Comparison of ENCODE assay signal across 16 cellular contexts in the genomic region with DNA sequence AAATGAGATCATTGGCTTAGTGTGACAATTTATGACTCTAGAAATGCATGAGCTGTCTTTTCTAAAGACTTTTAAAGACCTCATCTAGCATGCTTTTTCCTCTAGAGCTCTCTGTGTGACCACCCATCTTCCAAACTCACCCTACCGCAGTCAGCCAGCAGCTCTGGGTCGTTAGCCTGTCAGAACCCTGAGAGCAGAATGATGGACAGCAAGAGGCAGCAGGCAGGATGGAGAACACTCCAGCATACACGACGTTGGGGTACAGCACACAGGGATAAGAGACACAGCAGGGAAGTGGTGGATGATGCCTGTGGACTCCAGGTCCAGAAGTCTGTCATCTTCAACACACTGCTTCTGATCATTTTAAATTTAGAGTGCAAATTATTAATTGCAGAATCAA.
"Had no signal": no experiment of that assay in that cellular context is flagged by ENCODE, and none has a peak within 500 bp of the region (broad histone marks: within the 10 kb centered on the region; RNA-seq: fewer than 3 reads in every experiment).

No MANE protein-coding gene starts in this region.

- H3K4me3 Mint-ChIP-seq: naive B cell; stimulated activated naive B cell treated with anti-CD40 and anti-IgM and Interleukin-4, amounts not matched to agents 10 μg/mL and 1 μg/mL and 100 μg/mL, for 72 hours; stimulated activated naive CD8-positive, alpha-beta T cell treated with anti-CD3 and anti-CD28 coated beads, Interleukin-15, amount 100 ng/mL, for 72 hours had no signal

- H3K9me3 Mint-ChIP-seq: stimulated activated naive CD8-positive, alpha-beta T cell treated with anti-CD3 and anti-CD28 coated beads, Interleukin-15, amount 100 ng/mL, for 72 hours had no signal

- H3K27me3 Mint-ChIP-seq: naive B cell; stimulated activated naive B cell treated with anti-CD40 and anti-IgM and Interleukin-4, amounts not matched to agents 10 μg/mL and 1 μg/mL and 100 μg/mL, for 72 hours; stimulated activated naive CD8-positive, alpha-beta T cell treated with anti-CD3 and anti-CD28 coated beads, Interleukin-15, amount 100 ng/mL, for 72 hours had no signal

- DNase-seq: effector memory CD4-positive, alpha-beta T cell; glutamatergic neuron; left colon; left ventricle myocardium superior; mesenchymal stem cell; midbrain; naive B cell; posterior cingulate gyrus; sigmoid colon; stimulated activated CD4-positive, alpha-beta T cell treated with anti-CD3 and anti-CD28 coated beads, Interleukin-2, amount 100 ng/mL, for 24 hours; stimulated activated CD4-positive, alpha-beta T cell treated with anti-CD3 and anti-CD28 coated beads, Interleukin-4, amount 100 ng/mL, for 4 hours; stimulated activated naive B cell treated with anti-CD40 and anti-IgM and Interleukin-4, amounts not matched to agents 10 μg/mL and 1 μg/mL and 100 μg/mL, for 72 hours; stimulated activated naive CD8-positive, alpha-beta T cell treated with anti-CD3 and anti-CD28 coated beads, Interleukin-15, amount 100 ng/mL, for 72 hours; transverse colon had no signal

- ATAC-seq: esophagus mucosa; gastroesophageal sphincter; left colon; left ventricle myocardium superior; stimulated activated naive B cell treated with anti-CD40 and anti-IgM and Interleukin-4, amounts not matched to agents 10 μg/mL and 1 μg/mL and 100 μg/mL, for 72 hours; stimulated activated naive CD8-positive, alpha-beta T cell treated with anti-CD3 and anti-CD28 coated beads, Interleukin-15, amount 100 ng/mL, for 72 hours had no signal

- H3K4me1 Mint-ChIP-seq: naive B cell; stimulated activated naive B cell treated with anti-CD40 and anti-IgM and Interleukin-4, amounts not matched to agents 10 μg/mL and 1 μg/mL and 100 μg/mL, for 72 hours; stimulated activated naive CD8-positive, alpha-beta T cell treated with anti-CD3 and anti-CD28 coated beads, Interleukin-15, amount 100 ng/mL, for 72 hours had no signal

- H3K36me3 Mint-ChIP-seq: naive B cell; stimulated activated naive B cell treated with anti-CD40 and anti-IgM and Interleukin-4, amounts not matched to agents 10 μg/mL and 1 μg/mL and 100 μg/mL, for 72 hours had no signal

- H3K27ac Mint-ChIP-seq: naive B cell; stimulated activated naive B cell treated with anti-CD40 and anti-IgM and Interleukin-4, amounts not matched to agents 10 μg/mL and 1 μg/mL and 100 μg/mL, for 72 hours; stimulated activated naive CD8-positive, alpha-beta T cell treated with anti-CD3 and anti-CD28 coated beads, Interleukin-15, amount 100 ng/mL, for 72 hours had no signal
